2 cellular contexts compared by ENCODE assay signal in the genomic region with DNA sequence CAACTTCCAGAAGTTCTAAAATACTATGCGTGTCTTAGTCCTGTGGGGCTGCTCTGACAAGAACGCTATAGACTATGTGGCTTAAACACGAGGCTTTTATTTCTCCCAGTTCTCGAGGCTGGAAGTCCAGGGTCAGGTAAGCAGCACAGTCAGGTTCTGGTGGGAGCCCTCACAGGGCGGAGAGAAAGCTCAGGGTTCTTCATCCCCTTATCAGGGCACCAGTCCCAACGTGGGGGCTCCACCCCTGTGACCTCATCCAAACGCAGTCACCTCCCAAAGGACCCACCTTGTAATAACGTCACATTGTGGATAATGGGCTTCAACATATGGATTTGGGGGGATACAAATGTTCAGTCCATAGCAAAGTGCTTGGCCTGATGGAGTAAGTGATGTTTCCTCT.
A peak's percentile ranks its signal among the peaks of the same experiment; 100 is the strongest.
TF ChIP-seq lines count a peak whose summit lies in the region.

No MANE protein-coding gene starts in this region.

TF ChIP-seq in HEK293, 187 proteins besides CTCF, POLR2A, EP300 and RAD21:
- TF ChIP-seq KLF1 (tag by site-specific recombination; IDR thresholded peaks at IDR 0.05) = peak; percentile 66
- TF ChIP-seq, protein P1, sequence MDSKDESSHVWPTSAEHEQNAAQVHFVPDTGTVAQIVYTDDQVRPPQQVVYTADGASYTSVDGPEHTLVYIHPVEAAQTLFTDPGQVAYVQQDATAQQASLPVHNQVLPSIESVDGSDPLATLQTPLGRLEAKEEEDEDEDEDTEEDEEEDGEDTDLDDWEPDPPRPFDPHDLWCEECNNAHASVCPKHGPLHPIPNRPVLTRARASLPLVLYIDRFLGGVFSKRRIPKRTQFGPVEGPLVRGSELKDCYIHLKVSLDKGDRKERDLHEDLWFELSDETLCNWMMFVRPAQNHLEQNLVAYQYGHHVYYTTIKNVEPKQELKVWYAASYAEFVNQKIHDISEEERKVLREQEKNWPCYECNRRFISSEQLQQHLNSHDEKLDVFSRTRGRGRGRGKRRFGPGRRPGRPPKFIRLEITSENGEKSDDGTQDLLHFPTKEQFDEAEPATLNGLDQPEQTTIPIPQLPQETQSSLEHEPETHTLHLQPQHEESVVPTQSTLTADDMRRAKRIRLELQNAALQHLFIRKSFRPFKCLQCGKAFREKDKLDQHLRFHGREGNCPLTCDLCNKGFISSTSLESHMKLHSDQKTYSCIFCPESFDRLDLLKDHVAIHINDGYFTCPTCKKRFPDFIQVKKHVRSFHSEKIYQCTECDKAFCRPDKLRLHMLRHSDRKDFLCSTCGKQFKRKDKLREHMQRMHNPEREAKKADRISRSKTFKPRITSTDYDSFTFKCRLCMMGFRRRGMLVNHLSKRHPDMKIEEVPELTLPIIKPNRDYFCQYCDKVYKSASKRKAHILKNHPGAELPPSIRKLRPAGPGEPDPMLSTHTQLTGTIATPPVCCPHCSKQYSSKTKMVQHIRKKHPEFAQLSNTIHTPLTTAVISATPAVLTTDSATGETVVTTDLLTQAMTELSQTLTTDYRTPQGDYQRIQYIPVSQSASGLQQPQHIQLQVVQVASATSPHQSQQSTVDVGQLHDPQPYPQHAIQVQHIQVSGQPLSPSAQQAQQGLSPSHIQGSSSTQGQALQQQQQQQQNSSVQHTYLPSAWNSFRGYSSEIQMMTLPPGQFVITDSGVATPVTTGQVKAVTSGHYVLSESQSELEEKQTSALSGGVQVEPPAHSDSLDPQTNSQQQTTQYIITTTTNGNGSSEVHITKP (tag by site-specific recombination; IDR thresholded peaks at IDR 0.05) = no peak
TF ChIP-seq in HEK293: peak in this region for 1.

TF ChIP-seq in H1, 55 proteins besides CTCF, POLR2A, EP300 and RAD21:
- TF ChIP-seq, protein P2, sequence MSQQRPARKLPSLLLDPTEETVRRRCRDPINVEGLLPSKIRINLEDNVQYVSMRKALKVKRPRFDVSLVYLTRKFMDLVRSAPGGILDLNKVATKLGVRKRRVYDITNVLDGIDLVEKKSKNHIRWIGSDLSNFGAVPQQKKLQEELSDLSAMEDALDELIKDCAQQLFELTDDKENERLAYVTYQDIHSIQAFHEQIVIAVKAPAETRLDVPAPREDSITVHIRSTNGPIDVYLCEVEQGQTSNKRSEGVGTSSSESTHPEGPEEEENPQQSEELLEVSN (IDR thresholded peaks at IDR 0.05) = no peak
- TF ChIP-seq CBX8 (IDR thresholded peaks at IDR 0.05; ENCODE audit: borderline replicate concordance, low read depth, low read length) = no peak
- no peak for TF ChIP-seq GTF2F1 (IDR thresholded peaks at IDR 0.05; ENCODE audit: borderline replicate concordance, low read depth, low read length)
- no peak for TF ChIP-seq RXRA (IDR thresholded peaks at IDR 0.05; ENCODE audit: insufficient read depth, low read depth, low read length)
